Comparison of ENCODE assay signal across 9 cellular contexts in the genomic region with DNA sequence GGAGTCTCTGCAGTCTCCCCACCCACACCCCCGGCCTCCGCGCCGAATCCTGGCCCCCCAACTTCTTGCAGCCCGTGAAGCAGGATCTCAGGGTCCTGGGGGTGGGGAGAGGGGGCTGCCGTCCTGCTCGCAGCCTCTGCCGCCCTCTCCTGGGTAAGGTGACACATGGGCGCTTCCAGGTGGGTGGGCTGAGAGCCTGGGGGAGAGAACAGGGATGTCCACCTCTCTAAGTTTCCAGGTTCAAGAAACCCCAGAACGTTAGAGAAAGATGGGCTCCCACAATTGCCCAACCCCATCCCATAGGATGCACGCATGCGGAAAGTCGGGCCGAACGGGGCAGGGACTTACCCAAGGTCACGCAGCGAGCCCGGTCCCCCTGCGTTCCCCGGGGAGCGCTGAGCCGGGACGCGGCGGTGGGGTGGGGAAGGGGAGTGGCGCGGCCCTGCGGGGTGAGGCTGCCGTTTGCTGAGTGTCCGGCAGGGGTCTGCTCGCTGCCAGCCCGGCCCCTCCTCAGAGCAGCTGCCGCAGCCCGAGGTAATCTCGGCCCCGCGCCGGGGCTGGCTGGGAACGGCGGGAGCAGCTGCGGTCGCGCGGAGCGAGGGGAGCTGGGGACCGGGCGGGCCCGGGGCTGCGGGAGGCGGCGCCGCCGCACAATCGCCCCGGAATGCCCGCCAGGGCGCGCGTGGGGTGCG. TPM values are rescaled to one million over a fixed set of nuclear protein-coding genes. Genes with fewer than 3 reads are reported as not detected.
DNase-seq lines count a peak whose midpoint lies in the region; ATAC-seq and TF ChIP-seq lines count a peak whose summit lies in the region.
"Had no signal": no experiment of that assay in that cellular context is flagged by ENCODE, and none has a peak within 500 bp of the region (broad histone marks: within the 10 kb centered on the region; RNA-seq: fewer than 3 reads in every experiment).

No MANE protein-coding gene starts in this region.

- no peaks in the 10 kb centered on the region for H4K20me1 ChIP-seq in Loucy (ENCODE audit: insufficient read depth, low read length, poor library complexity, severe bottlenecking)
- no peaks in the 10 kb centered on the region for H4K20me1 ChIP-seq in SU-DHL-6 (ENCODE audit: low read depth, low read length)

- H3K27ac ChIP-seq in SU-DHL-6 (ENCODE audit: low read depth, low read length), result peak overlapping the region; percentile 62

- H3K79me2 ChIP-seq in Loucy (ENCODE audit: insufficient read depth, low read length) (peaks cover 24% of the 10 kb centered on the region), SU-DHL-6 (ENCODE audit: insufficient read depth, low read length) (peaks cover 6% of the 10 kb centered on the region; the same call in 1 of the 2 replicates)

- no peaks in the 10 kb centered on the region for H3K9me3 ChIP-seq in Loucy (ENCODE audit: insufficient read depth, low read depth, low read length)
- no peaks in the 10 kb centered on the region for H3K9me3 ChIP-seq in SU-DHL-6 (ENCODE audit: insufficient read depth, low read length)

- H3K4me3 ChIP-seq in Loucy (ENCODE audit: low read length, poor library complexity, severe bottlenecking) (peak overlapping the region; percentile 93), SU-DHL-6 (ENCODE audit: insufficient read depth, low read length, poor library complexity, severe bottlenecking) (peak overlapping the region; percentile 72)

- intact Hi-C loops in left cardiac atrium (cut with DNase I), result loop anchor here in 1 of 2 donors (5.0 kb wide), 1 partner anchor 59 kb away; a partner anchor contains a TSS

- H3K9me2 ChIP-seq in Loucy (replicated peaks; ENCODE audit: low read depth, low read length) (no peaks in the 10 kb centered on the region), SU-DHL-6 (replicated peaks; ENCODE audit: insufficient read depth, low read length) (no peaks in the 10 kb centered on the region)

- no peaks in the 10 kb centered on the region for H3F3A ChIP-seq in Loucy (ENCODE audit: low read depth)
- peaks cover 13% of the 10 kb centered on the region; the same call in 1 of the 2 replicates for H3F3A ChIP-seq in SU-DHL-6 (ENCODE audit: insufficient read depth)

- peaks cover 22% of the 10 kb centered on the region for H3K4me1 ChIP-seq in Loucy (ENCODE audit: insufficient read depth, low read length, poor library complexity, severe bottlenecking)

- H3K9ac ChIP-seq in Loucy (ENCODE audit: low read depth, low read length, poor library complexity, severe bottlenecking) (peak overlapping the region; percentile 97), SU-DHL-6 (ENCODE audit: low read length) (peak overlapping the region; percentile 87)

- TF ChIP-seq CTCF in Loucy (conservative IDR thresholded peaks at IDR 0.05; ENCODE audit: low read length) (peak; percentile 62), SU-DHL-6 (IDR thresholded peaks at IDR 0.05; ENCODE audit: insufficient read depth, low read length, poor library complexity, severe bottlenecking) (peak; percentile 92)

- peak; percentile 53 for DNase-seq in DMS114 treated with DMSO at 0.1 percent for 48 hours (lab: John Stamatoyannopoulos, UW; ENCODE audit: unreplicated experiment)
- DNase-seq in activated naive CD8-positive, alpha-beta T cell treated with anti-CD3 and anti-CD28 coated beads, Interleukin-2, amount 50 U/mL, for 16 hours (ENCODE audit: low read depth, low spot score), result peak; percentile 21
- DNase-seq in left cardiac atrium, result peak; percentile 62
- DNase-seq in renal cortical epithelial cell (ENCODE audit: low read depth), result peak; percentile 23
- DNase-seq in NCI-H1048 (lab: John Stamatoyannopoulos, UW), result no peak

- peak; percentile 44 for ATAC-seq in GM21576 (IDR thresholded peaks at IDR 0.05; ENCODE audit: unreplicated experiment)
- ATAC-seq in left cardiac atrium, result peak; percentile 72 to 73

- H2AFZ ChIP-seq in Loucy (ENCODE audit: low read length), result peak overlapping the region; percentile 71
- peak overlapping the region; percentile 86 for H2AFZ ChIP-seq in SU-DHL-6 (ENCODE audit: low read depth, low read length, severe bottlenecking)

- no peaks in the 10 kb centered on the region for H3K27me3 ChIP-seq in Loucy (ENCODE audit: insufficient read depth, low read length, poor library complexity, severe bottlenecking)
- H3K27me3 ChIP-seq in SU-DHL-6 (ENCODE audit: low read length), result no peaks in the 10 kb centered on the region

- peak overlapping the region; percentile 80 for H3K4me2 ChIP-seq in Loucy (ENCODE audit: low read depth, low read length, poor library complexity, severe bottlenecking)
- H3K4me2 ChIP-seq in SU-DHL-6 (ENCODE audit: low read depth, low read length, poor library complexity, severe bottlenecking), result peak overlapping the region; percentile 65

- H3K36me3 ChIP-seq in Loucy (ENCODE audit: insufficient read depth, low read length) (no peaks in the 10 kb centered on the region), SU-DHL-6 (ENCODE audit: low read length) (no peaks in the 10 kb centered on the region)

RNA-seq across cellular contexts. Expression of a gene that starts 0.7 kb away (rescaled TPM):
- total RNA-seq in left cardiac atrium, result 10 to 100 TPM; 86.9 to 92.4 TPM
- 223 and 251 TPM in 2 replicates for total RNA-seq in renal cortical epithelial cell

RNA-seq across cellular contexts. Expression of a gene that starts 11.0 kb away (rescaled TPM):
- total RNA-seq in left cardiac atrium, result not detected
- not detected in 2 replicates for total RNA-seq in renal cortical epithelial cell
- total RNA-seq: frontal cortex had no signal

RNA-seq across cellular contexts. Expression of a gene that starts 46.7 kb away (rescaled TPM):
- 10 to 100 TPM; 33.2 to 41.6 TPM for total RNA-seq in left cardiac atrium
- 17.2 and 49.8 TPM in 2 replicates for total RNA-seq in renal cortical epithelial cell

RNA-seq across cellular contexts. Expression of a gene that starts 58.9 kb away (rescaled TPM):
- total RNA-seq in left cardiac atrium (10 to 100 TPM; 26.3 to 33.4 TPM), renal cortical epithelial cell (55.3 and 97.8 TPM in 2 replicates)

RNA-seq across cellular contexts. Expression of a gene that starts 59.1 kb away (rescaled TPM):
- 100 to 1,000 TPM; 651 to 723 TPM for total RNA-seq in left cardiac atrium
- 166 and 286 TPM in 2 replicates for total RNA-seq in renal cortical epithelial cell
